ENCODE assay signal across 8 cellular contexts in the genomic region with DNA sequence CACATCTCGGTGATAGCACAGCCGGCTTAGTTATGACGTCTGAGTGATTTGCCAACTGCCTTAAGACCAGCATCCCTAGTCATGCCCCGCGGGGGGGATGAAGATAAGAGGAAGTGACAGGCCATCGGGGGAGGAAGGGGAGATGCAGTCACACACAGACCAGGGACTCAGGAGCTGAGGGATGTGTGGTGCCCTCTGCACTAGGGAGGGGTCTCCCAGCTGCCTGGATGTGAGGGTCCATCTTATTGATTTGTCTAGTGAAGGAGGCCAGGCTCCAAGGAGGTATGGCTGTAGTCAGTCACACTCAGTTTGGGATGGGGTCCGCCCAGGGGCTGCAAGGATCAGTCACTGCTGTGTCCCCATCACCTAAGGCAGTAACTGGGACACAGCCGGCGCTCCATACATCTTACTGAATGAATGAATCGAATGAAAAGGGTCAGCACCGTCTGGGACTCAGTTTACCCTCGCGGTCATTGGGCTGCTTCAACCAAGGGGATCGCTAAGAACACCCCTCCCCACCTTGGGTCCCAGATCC. TPM values are rescaled to one million over a fixed set of nuclear protein-coding genes. Genes with fewer than 3 reads are reported as not detected.
DNase-seq lines count a peak whose midpoint lies in the region; ATAC-seq and TF ChIP-seq lines count a peak whose summit lies in the region.

No MANE protein-coding gene starts in this region.

- H3K9me2 ChIP-seq in DOHH2 (replicated peaks; ENCODE audit: control insufficient read depth, low read length), result no peaks in the 10 kb centered on the region

- H3K27me3 Mint-ChIP-seq in activated T-cell treated with anti-CD3 and anti-CD28 coated beads, Interleukin-2, amount 50 U/mL, for 24 hours, result no peaks in the 10 kb centered on the region

- 12 to 22% (median 12%) methylated on average over 14 of the region's 14 CpGs for WGBS in ovary, 3 donors

- H3K27ac Mint-ChIP-seq in activated T-cell treated with anti-CD3 and anti-CD28 coated beads, Interleukin-2, amount 50 U/mL, for 24 hours, result peak overlapping the region; percentile 31

- H3K27me3 ChIP-seq in DOHH2 (ENCODE audit: control insufficient read depth, low read length), result no peaks in the 10 kb centered on the region
- no peaks in the 10 kb centered on the region for H3K27me3 ChIP-seq in MG63
- no peaks in the 10 kb centered on the region for H3K27me3 ChIP-seq in ovary

- DNase-seq in MG63 (no peak), foreskin melanocyte (peak; percentile 37), ovary (peak in 2 of 5 donors; percentile 52 to 69), COR-L47 (lab: John Stamatoyannopoulos, UW) (no peak), dedifferentiated amniotic fluid mesenchymal stem cell (ENCODE audit: extremely low spot score) (no peak)
- peak; percentile 57 for DNase-seq in activated T-cell treated with anti-CD3 and anti-CD28 coated beads, Interleukin-2, amount 50 U/mL, for 24 hours

- H4K20me1 ChIP-seq in DOHH2 (ENCODE audit: control insufficient read depth, insufficient read depth, low read depth, low read length), result no peaks in the 10 kb centered on the region

- peak overlapping the region; percentile 76 for H3K4me3 Mint-ChIP-seq in activated T-cell treated with anti-CD3 and anti-CD28 coated beads, Interleukin-2, amount 50 U/mL, for 24 hours

- peaks cover 49% of the 10 kb centered on the region for H3K4me1 ChIP-seq in DOHH2 (ENCODE audit: control insufficient read depth, low read length)
- H3K4me1 ChIP-seq in ovary (ENCODE audit: insufficient read depth), result peaks cover 9% of the 10 kb centered on the region

- intact Hi-C loops in ovary (cut with DNase I), result no loop called here

- peaks cover 46% of the 10 kb centered on the region for H3K4me1 Mint-ChIP-seq in activated T-cell treated with anti-CD3 and anti-CD28 coated beads, Interleukin-2, amount 50 U/mL, for 24 hours (ENCODE audit: low read depth)

- no peaks in the 10 kb centered on the region for H3K9me3 Mint-ChIP-seq in activated T-cell treated with anti-CD3 and anti-CD28 coated beads, Interleukin-2, amount 50 U/mL, for 24 hours

- H3K4me3 ChIP-seq in DOHH2 (ENCODE audit: low read length) (peak overlapping the region; percentile 79), MG63 (peak overlapping the region; percentile 48), ovary (peak overlapping the region; percentile 55)

- H3K27ac ChIP-seq in DOHH2 (ENCODE audit: low read depth, low read length) (peak overlapping the region; percentile 17; the same call in 1 of the 2 replicates), ovary (peak overlapping the region; percentile 71 to 87)

- no peak for TF ChIP-seq POLR2A in ovary (IDR thresholded peaks at IDR 0.05)

- H3K9me3 ChIP-seq in DOHH2 (ENCODE audit: control insufficient read depth, insufficient read depth, low read length) (no peaks in the 10 kb centered on the region), MG63 (no peaks in the 10 kb centered on the region), ovary (no peaks in the 10 kb centered on the region)

- peak; percentile 18 for TF ChIP-seq EP300 in ovary (IDR thresholded peaks at IDR 0.05)

- H3K36me3 ChIP-seq in DOHH2 (ENCODE audit: control insufficient read depth, low read length) (no peaks in the 10 kb centered on the region), MG63 (no peaks in the 10 kb centered on the region), ovary (no peaks in the 10 kb centered on the region)

- H3K36me3 Mint-ChIP-seq in activated T-cell treated with anti-CD3 and anti-CD28 coated beads, Interleukin-2, amount 50 U/mL, for 24 hours (ENCODE audit: low read depth), result no peaks in the 10 kb centered on the region

- H3K79me2 ChIP-seq in DOHH2 (ENCODE audit: control insufficient read depth, low read length), result no peaks in the 10 kb centered on the region

- TF ChIP-seq CTCF in DOHH2 (IDR thresholded peaks at IDR 0.05; ENCODE audit: low read depth, low read length, poor library complexity, severe bottlenecking), result no peak
- no peak for TF ChIP-seq CTCF in ovary (IDR thresholded peaks at IDR 0.05)

- H3F3A ChIP-seq in DOHH2 (ENCODE audit: control insufficient read depth, insufficient read depth), result peaks cover 38% of the 10 kb centered on the region

- H3K4me2 ChIP-seq in DOHH2 (ENCODE audit: low read length), result peak overlapping the region; percentile 97

- ATAC-seq in HG03354 (IDR thresholded peaks at IDR 0.05; ENCODE audit: poor library complexity, severe bottlenecking, unreplicated experiment), result no peak

RNA-seq across cellular contexts. Expression of gene ERCC1, which starts 19.3 kb away (rescaled TPM):
- 118 and 167 TPM in 2 replicates for total RNA-seq in MG63 (2014; rRNA removed; shearing (Covaris generic); ENCODE audit: low replicate concordance)
- total RNA-seq in ovary, result 10 to 100 TPM; 70.7 to 98.6 (median 83.9) TPM
- 10 to 100 TPM; 41.1 to 64.3 TPM for polyA plus RNA-seq in ovary

RNA-seq across cellular contexts. Expression of gene FOSB, which starts 24.8 kb away (rescaled TPM):
- total RNA-seq in MG63 (2014; rRNA removed; shearing (Covaris generic); ENCODE audit: low replicate concordance), result 0.33 TPM in 1 of 2 replicates, not detected in the other
- total RNA-seq in ovary, result 100 to 1,000 TPM in 3 of 7 donors, 10 to 100 TPM in 2, 1 to 10 TPM in 2; 2.9 to 295 (median 44.3) TPM
- polyA plus RNA-seq in ovary, result 100 to 1,000 TPM in 1 of 2 donors, 1 to 10 TPM in 1; 4.9 to 142 TPM

RNA-seq across cellular contexts. Expression of gene POLR1G, which starts 36.5 kb away (rescaled TPM):
- 27.1 and 44.0 TPM in 2 replicates for total RNA-seq in MG63 (2014; rRNA removed; shearing (Covaris generic); ENCODE audit: low replicate concordance)
- total RNA-seq in ovary, result 1 to 10 TPM; 1.5 to 8.5 (median 6.5) TPM
- 1 to 10 TPM; 2.7 to 5.4 TPM for polyA plus RNA-seq in ovary

RNA-seq across cellular contexts. Expression of gene PPP1R13L, which starts 38.1 kb away (rescaled TPM):
- total RNA-seq in MG63 (2014; rRNA removed; shearing (Covaris generic); ENCODE audit: low replicate concordance), result 5.5 and 7.3 TPM in 2 replicates
- 10 to 100 TPM in 5 of 7 donors, 1 to 10 TPM in 2; 6.8 to 29.1 (median 16.7) TPM for total RNA-seq in ovary
- 10 to 100 TPM; 10.6 to 13.3 TPM for polyA plus RNA-seq in ovary

RNA-seq across cellular contexts. Expression of gene RTN2, which starts 53.9 kb away (rescaled TPM):
- total RNA-seq in MG63 (2014; rRNA removed; shearing (Covaris generic); ENCODE audit: low replicate concordance), result 4.9 and 6.1 TPM in 2 replicates
- 1 to 10 TPM in 5 of 7 donors, under 1 TPM in 2; 0.63 to 4.7 (median 2.5) TPM for total RNA-seq in ovary
- 1 to 10 TPM; 3.0 to 5.0 TPM for polyA plus RNA-seq in ovary

Comparison
In these comparisons a context has a peak if more than half of its experiments do, and no peak if none do; other contexts are left out.
1. DNase-seq: peak in activated T-cell treated with anti-CD3 and anti-CD28 coated beads, Interleukin-2, amount 50 U/mL, for 24 hours (single experiment) and foreskin melanocyte (single experiment); none in MG63 (single experiment), COR-L47 (single experiment) and dedifferentiated amniotic fluid mesenchymal stem cell (single experiment).
2. Peak in every context shown above with its lines, with median percentiles within 50 percentile points of each other: H3K4me3 ChIP-seq.